ENCODE assay signal across 23 cellular contexts in genomic region chr18:25279133-25279532, GRCh38.
DNase-seq lines count a peak whose midpoint lies in the region; FAIRE-seq and TF ChIP-seq lines count a peak whose summit lies in the region.
"Had no signal": no experiment of that assay in that cellular context is flagged by ENCODE, and none has a peak within 500 bp of the region (broad histone marks: within the 10 kb centered on the region; RNA-seq: fewer than 3 reads in every experiment).

No MANE protein-coding gene starts in this region.

- H3K36me3 ChIP-seq in endothelial cell of umbilical vein (ENCODE audit: control insufficient read depth in 2 of 2, extremely low read depth in 1 of 2, insufficient read depth in 2 of 2, low read length in 2 of 2), result peaks cover 0 to under 1% of the 10 kb centered on the region in 2 experiments
- H3K36me3 ChIP-seq: ascending aorta, esophagus muscularis mucosa, prostate gland had no signal

- peaks cover 72% of the 10 kb centered on the region for H3K79me2 ChIP-seq in endothelial cell of umbilical vein (ENCODE audit: control insufficient read depth, insufficient read depth, low read length)

- no peak overlapping the region for H3K4me3 Mint-ChIP-seq in mesothelial cell of epicardium
- H3K4me3 Mint-ChIP-seq: activated T-helper 1 cell treated with anti-CD3 and anti-CD28 coated beads, Interleukin-12 subunit alpha, Interleukin-12 subunit beta, Interleukin-2, Interleukin-4 antibody, amounts not matched to agents 30 ng/mL and 10 ng/mL and 1 ng/mL, durations not matched to agents 14 hours and 24 hours and 36 hours; effector memory CD8-positive, alpha-beta T cell; stimulated activated effector memory CD8-positive, alpha-beta T cell treated with anti-CD3 and anti-CD28 coated beads, Interleukin-12 subunit alpha, Interleukin-12 subunit beta, amount 100 ng/mL, for 72 hours had no signal

- H3K9me3 Mint-ChIP-seq in mesothelial cell of epicardium, result no peaks in the 10 kb centered on the region
- H3K9me3 Mint-ChIP-seq: activated T-helper 1 cell treated with anti-CD3 and anti-CD28 coated beads, Interleukin-12 subunit alpha, Interleukin-12 subunit beta, Interleukin-2, Interleukin-4 antibody, amounts not matched to agents 30 ng/mL and 10 ng/mL and 1 ng/mL, durations not matched to agents 14 hours and 24 hours and 36 hours had no signal

- CTCF ChIA-PET in endothelial cell of umbilical vein (lab: Charles Lee), result interaction anchor here (0.7 to 1.7 kb wide), 4 partner anchors 10 to 44 kb away, joined by 3 to 9 read pairs (median 4); no protein-coding TSS in a partner anchor

- H3K27ac Mint-ChIP-seq in mesothelial cell of epicardium, result peak overlapping the region; percentile 27
- H3K27ac Mint-ChIP-seq: activated T-helper 1 cell treated with anti-CD3 and anti-CD28 coated beads, Interleukin-12 subunit alpha, Interleukin-12 subunit beta, Interleukin-2, Interleukin-4 antibody, amounts not matched to agents 30 ng/mL and 10 ng/mL and 1 ng/mL, durations not matched to agents 14 hours and 24 hours and 36 hours; effector memory CD8-positive, alpha-beta T cell; stimulated activated effector memory CD8-positive, alpha-beta T cell treated with anti-CD3 and anti-CD28 coated beads, Interleukin-12 subunit alpha, Interleukin-12 subunit beta, amount 100 ng/mL, for 72 hours had no signal

- POLR2A ChIA-PET in endothelial cell of umbilical vein (lab: Charles Lee), result interaction anchor here (1.6 kb wide), 1 partner anchor 49 kb away, joined by 6 read pairs; no protein-coding TSS in a partner anchor

- no peaks in the 10 kb centered on the region for H3K27me3 Mint-ChIP-seq in mesothelial cell of epicardium (ENCODE audit: low read depth)

- intact Hi-C loops in endothelial cell of umbilical vein (cut with micrococcal nuclease), result loop anchor here (5.0 kb wide), 1 partner anchor 73 kb away; the partner anchor contains the start of gene ZNF521

- peak overlapping the region; percentile 84 for H3K4me2 ChIP-seq in endothelial cell of umbilical vein (ENCODE audit: insufficient read depth, low read length)

- BruUV-seq in endothelial cell of umbilical vein (replicated peaks; lab: Mats Ljungman, UMichigan), result no TSS peak

- no peak for TF ChIP-seq POLR2A in endothelial cell of umbilical vein (IDR thresholded peaks at IDR 0.05; ENCODE audit: low read depth, low read length)

- H4K20me1 ChIP-seq in endothelial cell of umbilical vein (replicated peaks; ENCODE audit: control insufficient read depth, extremely low read depth, insufficient read depth, low read length), result no peaks in the 10 kb centered on the region

- no peaks in the 10 kb centered on the region for H3K9me1 ChIP-seq in endothelial cell of umbilical vein (replicated peaks; ENCODE audit: control insufficient read depth, extremely low read depth, insufficient read depth, low read length)

- DNase-seq in ELR (ENCODE audit: low read depth), result peak; percentile 23
- peak; percentile 22 for DNase-seq in M059J (ENCODE audit: low read depth)
- DNase-seq in endothelial cell of umbilical vein (ENCODE audit: low read depth, low spot score), result peak; percentile 51
- no peak for DNase-seq in mesothelial cell of epicardium (ENCODE audit: low spot score in 2 of 2, unreplicated experiment in 2 of 2)
- DNase-seq in COLO668 (lab: John Stamatoyannopoulos, UW; ENCODE audit: unreplicated experiment), result no peak
- DNase-seq in middle frontal gyrus (ENCODE audit: extremely low spot score, low spot score), result no peak
- DNase-seq in effector CD4-positive, alpha-beta T cell, result no peak
- DNase-seq: activated CD4-positive, alpha-beta T cell treated with anti-CD3 and anti-CD28 coated beads for 4 hours; activated naive CD4-positive, alpha-beta T cell treated with anti-CD3 and anti-CD28 coated beads, Interleukin-2, amount 50 U/mL, for 16 hours; DMS153; effector memory CD8-positive, alpha-beta T cell; hippocampal formation; Kasumi-1; left ventricle myocardium superior; NCI-H1092 treated with DMSO at 0.1 percent for 48 hours; NCI-H2029 treated with DMSO at 0.1 percent for 48 hours; NCI-H345 had no signal

- TF ChIP-seq CTCF in endothelial cell of umbilical vein (IDR thresholded peaks at IDR 0.05; ENCODE audit: extremely low read depth in 1 of 2, insufficient read depth in 1 of 2, low read depth in 1 of 2, low read length in 2 of 2), result no peak
- TF ChIP-seq CTCF in mesothelial cell of epicardium (IDR thresholded peaks at IDR 0.05; ENCODE audit: unreplicated experiment), result no peak

- no peak overlapping the region for H2AFZ ChIP-seq in endothelial cell of umbilical vein (ENCODE audit: low read depth, low read length)

- peaks cover 93% of the 10 kb centered on the region for H3K4me1 ChIP-seq in endothelial cell of umbilical vein (ENCODE audit: control insufficient read depth, extremely low read depth, insufficient read depth, low read length)
- H3K4me1 ChIP-seq: ascending aorta, prostate gland had no signal

- H3K9me3 ChIP-seq in endothelial cell of umbilical vein (replicated peaks; ENCODE audit: control insufficient read depth, insufficient read depth, low read length), result no peaks in the 10 kb centered on the region
- H3K9me3 ChIP-seq: ascending aorta, esophagus muscularis mucosa, prostate gland had no signal

- H3K27me3 ChIP-seq in endothelial cell of umbilical vein (ENCODE audit: control insufficient read depth in 2 of 2, insufficient read depth in 2 of 2, low read length in 2 of 2), result no peaks in the 10 kb centered on the region
- H3K27me3 ChIP-seq: ascending aorta, esophagus muscularis mucosa had no signal

- no peak for FAIRE-seq in endothelial cell of umbilical vein (lab: Jason Lieb, UNC)
- FAIRE-seq: GM12878 had no signal

- dilution Hi-C loops in endothelial cell of umbilical vein (cut with MboI; ENCODE audit: extremely low pct_ligation_motif_present, low sequenced_read_pairs), result no loop called here

- H3K4me1 Mint-ChIP-seq in mesothelial cell of epicardium, result peaks cover 64% of the 10 kb centered on the region
- H3K4me1 Mint-ChIP-seq: stimulated activated effector memory CD8-positive, alpha-beta T cell treated with anti-CD3 and anti-CD28 coated beads, Interleukin-12 subunit alpha, Interleukin-12 subunit beta, amount 100 ng/mL, for 72 hours had no signal

- H3K4me3 ChIP-seq in endothelial cell of umbilical vein (replicated peaks in 1 of 3; ENCODE audit: insufficient read depth in 1 of 3, low read depth in 1 of 3, low read length in 3 of 3), result peak overlapping the region in 1 of 3 experiments; percentile 60
- H3K4me3 ChIP-seq: ascending aorta, esophagus muscularis mucosa, GM12878, prostate gland had no signal

- peak overlapping the region; percentile 51 for H3K27ac ChIP-seq in endothelial cell of umbilical vein (ENCODE audit: insufficient read depth, low read depth, low read length)
- H3K27ac ChIP-seq: ascending aorta, esophagus muscularis mucosa, prostate gland had no signal

- peak overlapping the region; percentile 62 for H3K9ac ChIP-seq in endothelial cell of umbilical vein (replicated peaks; ENCODE audit: extremely low read depth, insufficient read depth, low read length)

- no peaks in the 10 kb centered on the region for H3K36me3 Mint-ChIP-seq in mesothelial cell of epicardium
- H3K36me3 Mint-ChIP-seq: stimulated activated effector memory CD8-positive, alpha-beta T cell treated with anti-CD3 and anti-CD28 coated beads, Interleukin-12 subunit alpha, Interleukin-12 subunit beta, amount 100 ng/mL, for 72 hours had no signal

TF ChIP-seq in endothelial cell of umbilical vein, 7 proteins besides CTCF, POLR2A, EP300 and RAD21:
- TF ChIP-seq POLR2AphosphoS5 (IDR thresholded peaks at IDR 0.05; ENCODE audit: insufficient read depth, low read depth, low read length) (no peak), MYC (IDR thresholded peaks at IDR 0.05; ENCODE audit: low read depth, low read length) (no peak), JUN (IDR thresholded peaks at IDR 0.05; ENCODE audit: borderline replicate concordance, insufficient read depth, insufficient read length, low read depth) (no peak), GATA2 (IDR thresholded peaks at IDR 0.05; ENCODE audit: insufficient read depth, insufficient read length, low read depth, low read length) (no peak), EZH2 (IDR thresholded peaks at IDR 0.05; ENCODE audit: borderline replicate concordance, low read depth, low read length, severe bottlenecking) (no peak), MAX (IDR thresholded peaks at IDR 0.05; ENCODE audit: insufficient read depth, insufficient read length) (no peak), FOS (IDR thresholded peaks at IDR 0.05; ENCODE audit: borderline replicate concordance, insufficient read depth, low read length) (no peak)

Comparison
In these comparisons a context has a peak if more than half of its experiments do, and no peak if none do; other contexts are left out.
1. DNase-seq: peak in ELR (single experiment), M059J (single experiment) and endothelial cell of umbilical vein (single experiment); none in mesothelial cell of epicardium (0 of 2), COLO668 (single experiment), middle frontal gyrus (single experiment) and effector CD4-positive, alpha-beta T cell (single experiment).